12 cellular contexts compared by ENCODE assay signal in genomic region chr14:55127491-55127951, GRCh38. TPM values are rescaled to one million over a fixed set of nuclear protein-coding genes. Genes with fewer than 3 reads are reported as not detected.
A peak's percentile ranks its signal among the peaks of the same experiment; 100 is the strongest.
DNase-seq lines count a peak whose midpoint lies in the region; TF ChIP-seq lines count a peak whose summit lies in the region.
"Had no signal": no experiment of that assay in that cellular context is flagged by ENCODE, and none has a peak within 500 bp of the region (broad histone marks: within the 10 kb centered on the region; RNA-seq: fewer than 3 reads in every experiment).

No MANE protein-coding gene starts in this region.

- DNase-seq in EH (ENCODE audit: low read depth) (peak; percentile 77), NCI-H226 (peak; percentile 94), epithelial cell of prostate (ENCODE audit: low read depth, low spot score) (peak; percentile 71), retinal pigment epithelial cell (ENCODE audit: low read depth) (peak; percentile 69), RKO (ENCODE audit: low spot score) (no peak), NCI-H345 (lab: John Stamatoyannopoulos, UW) (no peak), iPS-NIHi7 (ENCODE audit: extremely low spot score) (no peak)
- no peak for DNase-seq in activated CD4-positive, alpha-beta memory T cell treated with anti-CD3 and anti-CD28 coated beads, Interleukin-2, amount 10 ng/mL, durations not matched to agents 7 days and 5 days
- DNase-seq: activated T-cell treated with anti-CD3 and anti-CD28 coated beads, Interleukin-2, amount 50 U/mL, for 24 hours; NCI-H2029; pancreas had no signal

- peaks cover 60% of the 10 kb centered on the region for H3K4me1 Mint-ChIP-seq in activated CD4-positive, alpha-beta memory T cell treated with anti-CD3 and anti-CD28 coated beads, Interleukin-2, amount 10 ng/mL, durations not matched to agents 7 days and 5 days

- no peak overlapping the region for H3K27ac Mint-ChIP-seq in activated CD4-positive, alpha-beta memory T cell treated with anti-CD3 and anti-CD28 coated beads, Interleukin-2, amount 10 ng/mL, durations not matched to agents 7 days and 5 days
- H3K27ac Mint-ChIP-seq: activated T-cell treated with anti-CD3 and anti-CD28 coated beads, Interleukin-2, amount 50 U/mL, for 24 hours had no signal

- no peak overlapping the region for H3K4me3 ChIP-seq in retinal pigment epithelial cell (ENCODE audit: low read length)
- H3K4me3 ChIP-seq: pancreas had no signal

- POLR2A ChIA-PET in activated CD4-positive, alpha-beta memory T cell treated with anti-CD3 and anti-CD28 coated beads, Interleukin-2, amount 10 ng/mL, durations not matched to agents 7 days and 5 days (lab: Charles Lee), result interaction anchor here (1.2 to 9.9 kb wide), 2 partner anchors 22 to 76 kb away, joined by 3 to 177 read pairs; partner anchors contain the start of gene MAPK1IP1L

- H3K27me3 Mint-ChIP-seq in activated CD4-positive, alpha-beta memory T cell treated with anti-CD3 and anti-CD28 coated beads, Interleukin-2, amount 10 ng/mL, durations not matched to agents 7 days and 5 days, result peaks cover 11% of the 10 kb centered on the region

- CTCF ChIA-PET in activated CD4-positive, alpha-beta memory T cell treated with anti-CD3 and anti-CD28 coated beads, Interleukin-2, amount 10 ng/mL, durations not matched to agents 7 days and 5 days (lab: Charles Lee), result interaction anchor here (1.1 to 1.6 kb wide), 2 partner anchors 39 to 76 kb away, joined by 4 read pairs; partner anchors contain the start of gene MAPK1IP1L

- no peak for TF ChIP-seq CTCF in retinal pigment epithelial cell (conservative IDR thresholded peaks at IDR 0.05; ENCODE audit: low read depth, low read length)

- H3K4me3 Mint-ChIP-seq in activated CD4-positive, alpha-beta memory T cell treated with anti-CD3 and anti-CD28 coated beads, Interleukin-2, amount 10 ng/mL, durations not matched to agents 7 days and 5 days, result no peak overlapping the region
- H3K4me3 Mint-ChIP-seq: activated T-cell treated with anti-CD3 and anti-CD28 coated beads, Interleukin-2, amount 50 U/mL, for 24 hours had no signal

- no peaks in the 10 kb centered on the region for H3K9me3 Mint-ChIP-seq in activated CD4-positive, alpha-beta memory T cell treated with anti-CD3 and anti-CD28 coated beads, Interleukin-2, amount 10 ng/mL, durations not matched to agents 7 days and 5 days
- H3K9me3 Mint-ChIP-seq: activated T-cell treated with anti-CD3 and anti-CD28 coated beads, Interleukin-2, amount 50 U/mL, for 24 hours had no signal

- H3K27ac ChIP-seq in epithelial cell of prostate, result peak overlapping the region; percentile 13
- H3K27ac ChIP-seq: pancreas had no signal

- peaks cover 20% of the 10 kb centered on the region for H3K36me3 Mint-ChIP-seq in activated CD4-positive, alpha-beta memory T cell treated with anti-CD3 and anti-CD28 coated beads, Interleukin-2, amount 10 ng/mL, durations not matched to agents 7 days and 5 days (ENCODE audit: low read depth)
- H3K36me3 Mint-ChIP-seq: brain had no signal

RNA-seq across cellular contexts. Expression of gene LGALS3, which starts 1.5 kb away (rescaled TPM):
- total RNA-seq in activated CD4-positive, alpha-beta memory T cell treated with anti-CD3 and anti-CD28 coated beads, Interleukin-2, amount 10 ng/mL, durations not matched to agents 7 days and 5 days, result 10 to 100 TPM; 70.5 to 71.3 TPM

Comparison
In these comparisons a context has a peak if more than half of its experiments do, and no peak if none do; other contexts are left out.
1. DNase-seq: peak in EH (single experiment), NCI-H226 (single experiment), epithelial cell of prostate (single experiment) and retinal pigment epithelial cell (single experiment); none in RKO (single experiment), NCI-H345 (single experiment), activated CD4-positive, alpha-beta memory T cell treated with anti-CD3 and anti-CD28 coated beads, Interleukin-2, amount 10 ng/mL, durations not matched to agents 7 days and 5 days (single experiment) and iPS-NIHi7 (single experiment).